In genomic region chr19:50777830-50778303, GRCh38 we compare ENCODE assay signal across 3 cellular contexts.
A peak's percentile ranks its signal among the peaks of the same experiment; 100 is the strongest.
TF ChIP-seq lines count a peak whose summit lies in the region.

No MANE protein-coding gene starts in this region.

TF ChIP-seq in HCT116, 20 proteins besides CTCF, POLR2A, EP300 and RAD21:
- TF ChIP-seq ZNF274 (IDR thresholded peaks at IDR 0.05; ENCODE audit: low read depth, low read length) (no peak), TCF7L2 (IDR thresholded peaks at IDR 0.05; ENCODE audit: borderline replicate concordance, extremely low read depth, insufficient read depth, insufficient read length) (peak; percentile 51)

TF ChIP-seq in SK-N-SH treated with all-trans-retinoic acid at 6 μM for 48 hours, 23 proteins besides CTCF, POLR2A, EP300 and RAD21:
- TF ChIP-seq ZFP30 (CRISPR knock-in tag; IDR thresholded peaks at IDR 0.05): no peak
- TF ChIP-seq PPARA (CRISPR knock-in tag; IDR thresholded peaks at IDR 0.05; ENCODE audit: borderline replicate concordance): no peak
- no peak for TF ChIP-seq ARNTL (CRISPR knock-in tag; IDR thresholded peaks at IDR 0.05; ENCODE audit: borderline replicate concordance, low read depth)
- no peak for TF ChIP-seq RARB (CRISPR knock-in tag; IDR thresholded peaks at IDR 0.05)
- no peak for TF ChIP-seq ZNF70 (CRISPR knock-in tag; IDR thresholded peaks at IDR 0.05)
- TF ChIP-seq ESRRG (CRISPR knock-in tag; IDR thresholded peaks at IDR 0.05): no peak
- no peak for TF ChIP-seq BACH2 (CRISPR knock-in tag; IDR thresholded peaks at IDR 0.05; ENCODE audit: borderline replicate concordance)
- no peak for TF ChIP-seq SNAI2 (CRISPR knock-in tag; IDR thresholded peaks at IDR 0.05)
TF ChIP-seq in SK-N-SH treated with all-trans-retinoic acid at 6 μM for 48 hours: peak in this region for 0.

TF ChIP-seq in HepG2, 621 proteins besides CTCF, POLR2A, EP300 and RAD21:
- TF ChIP-seq, protein P1, sequence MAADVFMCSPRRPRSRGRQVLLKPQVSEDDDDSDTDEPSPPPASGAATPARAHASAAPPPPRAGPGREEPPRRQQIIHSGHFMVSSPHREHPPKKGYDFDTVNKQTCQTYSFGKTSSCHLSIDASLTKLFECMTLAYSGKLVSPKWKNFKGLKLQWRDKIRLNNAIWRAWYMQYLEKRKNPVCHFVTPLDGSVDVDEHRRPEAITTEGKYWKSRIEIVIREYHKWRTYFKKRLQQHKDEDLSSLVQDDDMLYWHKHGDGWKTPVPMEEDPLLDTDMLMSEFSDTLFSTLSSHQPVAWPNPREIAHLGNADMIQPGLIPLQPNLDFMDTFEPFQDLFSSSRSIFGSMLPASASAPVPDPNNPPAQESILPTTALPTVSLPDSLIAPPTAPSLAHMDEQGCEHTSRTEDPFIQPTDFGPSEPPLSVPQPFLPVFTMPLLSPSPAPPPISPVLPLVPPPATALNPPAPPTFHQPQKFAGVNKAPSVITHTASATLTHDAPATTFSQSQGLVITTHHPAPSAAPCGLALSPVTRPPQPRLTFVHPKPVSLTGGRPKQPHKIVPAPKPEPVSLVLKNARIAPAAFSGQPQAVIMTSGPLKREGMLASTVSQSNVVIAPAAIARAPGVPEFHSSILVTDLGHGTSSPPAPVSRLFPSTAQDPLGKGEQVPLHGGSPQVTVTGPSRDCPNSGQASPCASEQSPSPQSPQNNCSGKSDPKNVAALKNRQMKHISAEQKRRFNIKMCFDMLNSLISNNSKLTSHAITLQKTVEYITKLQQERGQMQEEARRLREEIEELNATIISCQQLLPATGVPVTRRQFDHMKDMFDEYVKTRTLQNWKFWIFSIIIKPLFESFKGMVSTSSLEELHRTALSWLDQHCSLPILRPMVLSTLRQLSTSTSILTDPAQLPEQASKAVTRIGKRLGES (CRISPR knock-in tag; IDR thresholded peaks at IDR 0.05; ENCODE audit: borderline replicate concordance): no peak
- TF ChIP-seq PCBP1 (IDR thresholded peaks at IDR 0.05; ENCODE audit: borderline replicate concordance, low read depth, low read length): no peak
- no peak for TF ChIP-seq CC2D1A (CRISPR knock-in tag; IDR thresholded peaks at IDR 0.05)
- TF ChIP-seq POLR2AphosphoS5 (IDR thresholded peaks at IDR 0.05; ENCODE audit: low read depth, low read length): no peak
- TF ChIP-seq RBM39 (IDR thresholded peaks at IDR 0.05; ENCODE audit: low read depth, low read length, poor library complexity, severe bottlenecking): no peak
- no peak for TF ChIP-seq BRD4 (CRISPR knock-in tag; IDR thresholded peaks at IDR 0.05)
- no peak for TF ChIP-seq ZBTB33 (CRISPR knock-in tag; IDR thresholded peaks at IDR 0.05)
- TF ChIP-seq PAWR (CRISPR knock-in tag; IDR thresholded peaks at IDR 0.05; ENCODE audit: borderline replicate concordance): no peak
- TF ChIP-seq, protein P2, sequence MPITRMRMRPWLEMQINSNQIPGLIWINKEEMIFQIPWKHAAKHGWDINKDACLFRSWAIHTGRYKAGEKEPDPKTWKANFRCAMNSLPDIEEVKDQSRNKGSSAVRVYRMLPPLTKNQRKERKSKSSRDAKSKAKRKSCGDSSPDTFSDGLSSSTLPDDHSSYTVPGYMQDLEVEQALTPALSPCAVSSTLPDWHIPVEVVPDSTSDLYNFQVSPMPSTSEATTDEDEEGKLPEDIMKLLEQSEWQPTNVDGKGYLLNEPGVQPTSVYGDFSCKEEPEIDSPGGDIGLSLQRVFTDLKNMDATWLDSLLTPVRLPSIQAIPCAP (CRISPR knock-in tag; IDR thresholded peaks at IDR 0.05; ENCODE audit: low read depth): no peak
- no peak for TF ChIP-seq ZSCAN29 (CRISPR knock-in tag; conservative IDR thresholded peaks at IDR 0.05)
- no peak for TF ChIP-seq NPAS2 (CRISPR knock-in tag; IDR thresholded peaks at IDR 0.05; ENCODE audit: borderline replicate concordance)
- TF ChIP-seq ZNF782 (CRISPR knock-in tag; IDR thresholded peaks at IDR 0.05; ENCODE audit: borderline replicate concordance): no peak
- no peak for TF ChIP-seq RORA (CRISPR knock-in tag; IDR thresholded peaks at IDR 0.05)
- no peak for TF ChIP-seq MIER2 (CRISPR knock-in tag; IDR thresholded peaks at IDR 0.05)
- no peak for TF ChIP-seq DPF2 (CRISPR knock-in tag; IDR thresholded peaks at IDR 0.05; ENCODE audit: borderline replicate concordance, low read depth)
- TF ChIP-seq ARNT (IDR thresholded peaks at IDR 0.05): no peak
- TF ChIP-seq JARID2 (CRISPR knock-in tag; IDR thresholded peaks at IDR 0.05; ENCODE audit: insufficient replicate concordance): no peak
- no peak for TF ChIP-seq GLMP (CRISPR knock-in tag; IDR thresholded peaks at IDR 0.05; ENCODE audit: borderline replicate concordance)
